In genomic region chrX:20352935-20353336, GRCh38 we compare ENCODE assay signal across 14 cellular contexts.
DNase-seq lines count a peak whose midpoint lies in the region; ATAC-seq lines count a peak whose summit lies in the region.
"Had no signal": no experiment of that assay in that cellular context is flagged by ENCODE, and none has a peak within 500 bp of the region (broad histone marks: within the 10 kb centered on the region; RNA-seq: fewer than 3 reads in every experiment).

No MANE protein-coding gene starts in this region.

- no peak overlapping the region for H3K4me3 ChIP-seq in Karpas-422 (ENCODE audit: low read length)
- H3K4me3 ChIP-seq: upper lobe of right lung had no signal

- peak; percentile 64 to 69 for ATAC-seq in activated T-cell treated with anti-CD3 and anti-CD28 coated beads, Interleukin-2, amount 50 U/mL, for 4 hours
- ATAC-seq in GM21381 (IDR thresholded peaks at IDR 0.05; ENCODE audit: unreplicated experiment) = peak; percentile 82
- ATAC-seq in HG03175 (IDR thresholded peaks at IDR 0.05; ENCODE audit: unreplicated experiment) = peak; percentile 71
- ATAC-seq: upper lobe of right lung had no signal

- H2AFZ ChIP-seq in Karpas-422 (ENCODE audit: low read length) = no peak overlapping the region

- no peaks in the 10 kb centered on the region for H3K36me3 ChIP-seq in Karpas-422 (ENCODE audit: insufficient read depth, low read length)
- H3K36me3 ChIP-seq: upper lobe of right lung had no signal

- H4K20me1 ChIP-seq in Karpas-422 (ENCODE audit: insufficient read depth, low read depth, low read length) = no peaks in the 10 kb centered on the region

- no peak overlapping the region for H3K4me2 ChIP-seq in Karpas-422 (ENCODE audit: low read depth, low read length, poor library complexity, severe bottlenecking)

- no peak overlapping the region for H3K27ac ChIP-seq in Karpas-422 (ENCODE audit: low read length)
- H3K27ac ChIP-seq: upper lobe of right lung had no signal

- DNase-seq in activated T-cell treated with anti-CD3 and anti-CD28 coated beads, Interleukin-2, amount 50 U/mL, for 4 hours = no peak
- DNase-seq in activated T-cell treated with anti-CD3 and anti-CD28 coated beads for 4 hours (no peak), NCI-H510A (lab: John Stamatoyannopoulos, UW) (no peak), Karpas-422 (no peak), NOMO-1 treated with dmso at 0.1 percent for 144 hours (lab: John Stamatoyannopoulos, UW; ENCODE audit: unreplicated experiment) (no peak)
- DNase-seq: Calu3, erythroblast, head of caudate nucleus, kidney glomerular epithelial cell, NCI-H69, upper lobe of right lung had no signal

- H3K4me1 Mint-ChIP-seq in activated T-cell treated with anti-CD3 and anti-CD28 coated beads, Interleukin-2, amount 50 U/mL, for 4 hours (ENCODE audit: low read depth) = peaks cover 14% of the 10 kb centered on the region
- peaks cover 25% of the 10 kb centered on the region for H3K4me1 Mint-ChIP-seq in stimulated activated naive CD8-positive, alpha-beta T cell treated with anti-CD3 and anti-CD28 coated beads, Interleukin-15, Interleukin-2, amounts not matched to agents 100 ng/mL and 50 ng/mL, for 24 hours (ENCODE audit: low read depth)

- H3K79me2 ChIP-seq in Karpas-422 (ENCODE audit: low read length) = no peaks in the 10 kb centered on the region

- no peaks in the 10 kb centered on the region for H3K36me3 Mint-ChIP-seq in activated T-cell treated with anti-CD3 and anti-CD28 coated beads, Interleukin-2, amount 50 U/mL, for 4 hours (ENCODE audit: insufficient read depth)
- H3K36me3 Mint-ChIP-seq in stimulated activated naive CD8-positive, alpha-beta T cell treated with anti-CD3 and anti-CD28 coated beads, Interleukin-15, Interleukin-2, amounts not matched to agents 100 ng/mL and 50 ng/mL, for 24 hours (ENCODE audit: low read depth) = no peaks in the 10 kb centered on the region

- no peaks in the 10 kb centered on the region for H3K9me2 ChIP-seq in Karpas-422 (replicated peaks; ENCODE audit: insufficient read depth, low read length)

- H3K4me1 ChIP-seq in Karpas-422 (ENCODE audit: low read length) = no peaks in the 10 kb centered on the region
- H3K4me1 ChIP-seq: upper lobe of right lung had no signal

- no peaks in the 10 kb centered on the region for H3K9me3 ChIP-seq in Karpas-422 (ENCODE audit: low read length)
- H3K9me3 ChIP-seq: upper lobe of right lung had no signal

- H3K27me3 ChIP-seq in Karpas-422 (ENCODE audit: low read length) = no peaks in the 10 kb centered on the region
- H3K27me3 ChIP-seq: upper lobe of right lung had no signal

- H3K9me3 Mint-ChIP-seq in activated T-cell treated with anti-CD3 and anti-CD28 coated beads, Interleukin-2, amount 50 U/mL, for 4 hours = no peaks in the 10 kb centered on the region
- H3K9me3 Mint-ChIP-seq in stimulated activated naive CD8-positive, alpha-beta T cell treated with anti-CD3 and anti-CD28 coated beads, Interleukin-15, Interleukin-2, amounts not matched to agents 100 ng/mL and 50 ng/mL, for 24 hours = no peaks in the 10 kb centered on the region

- H3K9ac ChIP-seq in Karpas-422 (ENCODE audit: low read length) = no peak overlapping the region

- H3K27ac Mint-ChIP-seq in stimulated activated naive CD8-positive, alpha-beta T cell treated with anti-CD3 and anti-CD28 coated beads, Interleukin-15, Interleukin-2, amounts not matched to agents 100 ng/mL and 50 ng/mL, for 24 hours = no peak overlapping the region

- H3K4me3 Mint-ChIP-seq in activated T-cell treated with anti-CD3 and anti-CD28 coated beads, Interleukin-2, amount 50 U/mL, for 4 hours = no peak overlapping the region
- peak overlapping the region; percentile 21 for H3K4me3 Mint-ChIP-seq in stimulated activated naive CD8-positive, alpha-beta T cell treated with anti-CD3 and anti-CD28 coated beads, Interleukin-15, Interleukin-2, amounts not matched to agents 100 ng/mL and 50 ng/mL, for 24 hours

- no peaks in the 10 kb centered on the region for H3K27me3 Mint-ChIP-seq in activated T-cell treated with anti-CD3 and anti-CD28 coated beads, Interleukin-2, amount 50 U/mL, for 4 hours (ENCODE audit: low read depth)
- no peaks in the 10 kb centered on the region for H3K27me3 Mint-ChIP-seq in stimulated activated naive CD8-positive, alpha-beta T cell treated with anti-CD3 and anti-CD28 coated beads, Interleukin-15, Interleukin-2, amounts not matched to agents 100 ng/mL and 50 ng/mL, for 24 hours
